Comparison of ENCODE assay signal across 9 cellular contexts in genomic region chr4:83629945-83630684, GRCh38.
A peak's percentile ranks its signal among the peaks of the same experiment; 100 is the strongest.
DNase-seq lines count a peak whose midpoint lies in the region; ATAC-seq and TF ChIP-seq lines count a peak whose summit lies in the region.
"Had no signal": no experiment of that assay in that cellular context is flagged by ENCODE, and none has a peak within 500 bp of the region (broad histone marks: within the 10 kb centered on the region; RNA-seq: fewer than 3 reads in every experiment).

No MANE protein-coding gene starts in this region.

- H3K27ac Mint-ChIP-seq in mesothelial cell of epicardium, result peak overlapping the region; percentile 65

- no peak for TF ChIP-seq CTCF in mesothelial cell of epicardium (IDR thresholded peaks at IDR 0.05; ENCODE audit: unreplicated experiment)

- H3K36me3 ChIP-seq in Karpas-422 (ENCODE audit: insufficient read depth, low read length), result no peaks in the 10 kb centered on the region

- no peak overlapping the region for H3K4me2 ChIP-seq in Karpas-422 (ENCODE audit: low read depth, low read length, poor library complexity, severe bottlenecking)

- H3K9me2 ChIP-seq in Karpas-422 (replicated peaks; ENCODE audit: insufficient read depth, low read length), result no peaks in the 10 kb centered on the region

- no peaks in the 10 kb centered on the region for H3K4me1 ChIP-seq in Karpas-422 (ENCODE audit: low read length)

- H3K4me1 Mint-ChIP-seq in mesothelial cell of epicardium, result peaks cover 35% of the 10 kb centered on the region

- no peak overlapping the region for H3K27ac ChIP-seq in Karpas-422 (ENCODE audit: low read length)

- no peaks in the 10 kb centered on the region for H3K9me3 ChIP-seq in Karpas-422 (ENCODE audit: low read length)

- no peaks in the 10 kb centered on the region for H4K20me1 ChIP-seq in Karpas-422 (ENCODE audit: insufficient read depth, low read depth, low read length)

- no peak overlapping the region for H2AFZ ChIP-seq in Karpas-422 (ENCODE audit: low read length)

- no peaks in the 10 kb centered on the region for H3K27me3 Mint-ChIP-seq in mesothelial cell of epicardium (ENCODE audit: low read depth)

- DNase-seq in CD1c-positive myeloid dendritic cell (ENCODE audit: extremely low spot score) (peak; percentile 85), NCI-H226 (peak; percentile 70), dermis microvascular lymphatic vessel endothelial cell (ENCODE audit: low read depth in 2 of 2) (peak; percentile 81 to 91), mesothelial cell of epicardium (ENCODE audit: low spot score in 2 of 2, unreplicated experiment in 2 of 2) (no peak), epidermal melanocyte (ENCODE audit: insufficient read length, low spot score) (no peak), NCI-H748 treated with DMSO at 0.1 percent for 48 hours (lab: John Stamatoyannopoulos, UW) (no peak), Karpas-422 (no peak)
- DNase-seq: MM.1S had no signal

- H3K27me3 ChIP-seq in Karpas-422 (ENCODE audit: low read length), result no peaks in the 10 kb centered on the region

- H3K9ac ChIP-seq in Karpas-422 (ENCODE audit: low read length), result no peak overlapping the region

- no peak overlapping the region for H3K4me3 ChIP-seq in Karpas-422 (ENCODE audit: low read length)

- H3K79me2 ChIP-seq in Karpas-422 (ENCODE audit: low read length), result no peaks in the 10 kb centered on the region

- H3K9me3 Mint-ChIP-seq in mesothelial cell of epicardium, result peaks cover 7% of the 10 kb centered on the region

- H3K36me3 Mint-ChIP-seq in mesothelial cell of epicardium, result no peaks in the 10 kb centered on the region

- no peak overlapping the region for H3K4me3 Mint-ChIP-seq in mesothelial cell of epicardium

- ATAC-seq in GM21529 (IDR thresholded peaks at IDR 0.05; ENCODE audit: unreplicated experiment), result no peak

Comparison
In these comparisons a context has a peak if more than half of its experiments do, and no peak if none do; other contexts are left out.
1. DNase-seq: peak in CD1c-positive myeloid dendritic cell (single experiment), NCI-H226 (single experiment) and dermis microvascular lymphatic vessel endothelial cell (2 of 2); none in mesothelial cell of epicardium (0 of 2), epidermal melanocyte (single experiment), NCI-H748 treated with DMSO at 0.1 percent for 48 hours (single experiment) and Karpas-422 (single experiment).